1 cellular context compared by ENCODE assay signal in the genomic region with DNA sequence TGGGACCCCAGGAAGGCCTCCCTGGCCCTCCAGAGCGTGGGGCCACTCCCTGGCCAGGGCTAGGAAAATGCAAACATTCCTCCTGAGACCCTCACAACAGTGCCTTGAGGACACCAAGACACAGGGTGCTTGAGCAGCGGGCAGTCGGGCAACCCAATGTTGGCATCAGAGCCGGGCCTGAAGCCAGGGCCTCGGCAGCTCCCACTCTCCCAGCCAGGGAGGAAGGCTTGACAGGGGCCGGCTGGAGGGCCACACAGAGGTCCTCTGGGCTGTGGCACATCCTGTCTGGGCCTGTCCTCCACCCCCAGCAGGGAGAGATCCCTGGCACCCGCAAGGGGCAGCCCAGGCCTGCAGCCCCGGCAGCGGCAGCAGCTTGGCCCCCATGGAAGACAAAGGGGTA.
A peak's percentile ranks its signal among the peaks of the same experiment; 100 is the strongest.
TF ChIP-seq lines count a peak whose summit lies in the region.

No MANE protein-coding gene starts in this region.

TF ChIP-seq in HepG2, 621 proteins besides CTCF, POLR2A, EP300 and RAD21:
- 0 out of 2 replicates have a peak, but pooled peaks have one; percentile 35 for TF ChIP-seq HNRNPL (IDR thresholded peaks at IDR 0.05; ENCODE audit: low read depth, low read length)
- no peak for TF ChIP-seq ZNF615 (CRISPR knock-in tag; IDR thresholded peaks at IDR 0.05; ENCODE audit: borderline replicate concordance)
